ENCODE assay signal across 23 cellular contexts in genomic region chr15:71010439-71010838, GRCh38.
"Had no signal": no experiment of that assay in that cellular context is flagged by ENCODE, and none has a peak within 500 bp of the region (broad histone marks: within the 10 kb centered on the region; RNA-seq: fewer than 3 reads in every experiment).

No MANE protein-coding gene starts in this region.

- DNase-seq: cerebellar nuclear complex; cortex of kidney; effector memory CD8-positive, alpha-beta T cell; kidney; left lung; lower lobe of right lung; natural killer cell; stimulated activated CD4-positive, alpha-beta T cell treated with anti-CD3 and anti-CD28 coated beads, Interleukin-12 subunit alpha, Interleukin-12 subunit beta, amount 100 ng/mL, for 4 hours; stimulated activated CD4-positive, alpha-beta T cell treated with anti-CD3 and anti-CD28 coated beads, Interleukin-1b, Interleukin-23, amount 100 ng/mL, for 48 hours; stimulated activated CD4-positive, alpha-beta T cell treated with anti-CD3 and anti-CD28 coated beads, Interleukin-4, amount 100 ng/mL, for 1 hour; stimulated activated CD8-positive, alpha-beta memory T cell treated with anti-CD3 and anti-CD28 coated beads, Interleukin-4, amount 100 ng/mL, for 48 hours; stimulated activated naive CD4-positive, alpha-beta T cell; stimulated activated naive CD8-positive, alpha-beta T cell treated with anti-CD3 and anti-CD28 coated beads, Interleukin-15, amount 100 ng/mL, for 72 hours; transverse colon; upper lobe of right lung; uterus had no signal

- ATAC-seq: effector memory CD8-positive, alpha-beta T cell; left lung; lower lobe of right lung; natural killer cell; sciatic nerve; stimulated activated naive CD8-positive, alpha-beta T cell treated with anti-CD3 and anti-CD28 coated beads, Interleukin-15, amount 100 ng/mL, for 72 hours; upper lobe of right lung had no signal

- H3K27me3 ChIP-seq: hepatocyte, left lung, suprapubic skin, transverse colon, upper lobe of right lung, uterus had no signal

- H3K9ac ChIP-seq: parathyroid adenoma had no signal

- H3K4me3 ChIP-seq: hepatocyte, left lung, lower lobe of right lung, prostate gland, smooth muscle cell, suprapubic skin, transverse colon, upper lobe of right lung, uterus had no signal

- H2AFZ ChIP-seq: hepatocyte, parathyroid adenoma had no signal

- H3K36me3 Mint-ChIP-seq: natural killer cell had no signal

- H3K9me3 ChIP-seq: left lung, lower lobe of right lung, prostate gland, suprapubic skin, transverse colon, upper lobe of right lung, uterus had no signal

- H3K79me2 ChIP-seq: hepatocyte, parathyroid adenoma had no signal

- H3K4me2 ChIP-seq: hepatocyte, smooth muscle cell had no signal

- H3K9me3 Mint-ChIP-seq: effector memory CD8-positive, alpha-beta T cell; natural killer cell; neural crest cell; stimulated activated naive CD8-positive, alpha-beta T cell treated with anti-CD3 and anti-CD28 coated beads, Interleukin-15, amount 100 ng/mL, for 72 hours had no signal

- H3K4me1 ChIP-seq: left lung, lower lobe of right lung, parathyroid adenoma, prostate gland, suprapubic skin, transverse colon, upper lobe of right lung, uterus had no signal

- H3K27ac Mint-ChIP-seq: effector memory CD8-positive, alpha-beta T cell; natural killer cell; stimulated activated naive CD8-positive, alpha-beta T cell treated with anti-CD3 and anti-CD28 coated beads, Interleukin-15, amount 100 ng/mL, for 72 hours had no signal

- H3K36me3 ChIP-seq: left lung, lower lobe of right lung, prostate gland, suprapubic skin, transverse colon, upper lobe of right lung, uterus had no signal

- H3K4me1 Mint-ChIP-seq: natural killer cell; neural crest cell; stimulated activated naive CD8-positive, alpha-beta T cell treated with anti-CD3 and anti-CD28 coated beads, Interleukin-15, amount 100 ng/mL, for 72 hours had no signal

- H3K4me3 Mint-ChIP-seq: effector memory CD8-positive, alpha-beta T cell; natural killer cell; neural crest cell; stimulated activated naive CD8-positive, alpha-beta T cell treated with anti-CD3 and anti-CD28 coated beads, Interleukin-15, amount 100 ng/mL, for 72 hours had no signal

- H3K27ac ChIP-seq: hepatocyte, left lung, lower lobe of right lung, parathyroid adenoma, prostate gland, suprapubic skin, transverse colon, upper lobe of right lung, uterus had no signal
